Comparison of ENCODE assay signal across 1 cellular context in the genomic region with DNA sequence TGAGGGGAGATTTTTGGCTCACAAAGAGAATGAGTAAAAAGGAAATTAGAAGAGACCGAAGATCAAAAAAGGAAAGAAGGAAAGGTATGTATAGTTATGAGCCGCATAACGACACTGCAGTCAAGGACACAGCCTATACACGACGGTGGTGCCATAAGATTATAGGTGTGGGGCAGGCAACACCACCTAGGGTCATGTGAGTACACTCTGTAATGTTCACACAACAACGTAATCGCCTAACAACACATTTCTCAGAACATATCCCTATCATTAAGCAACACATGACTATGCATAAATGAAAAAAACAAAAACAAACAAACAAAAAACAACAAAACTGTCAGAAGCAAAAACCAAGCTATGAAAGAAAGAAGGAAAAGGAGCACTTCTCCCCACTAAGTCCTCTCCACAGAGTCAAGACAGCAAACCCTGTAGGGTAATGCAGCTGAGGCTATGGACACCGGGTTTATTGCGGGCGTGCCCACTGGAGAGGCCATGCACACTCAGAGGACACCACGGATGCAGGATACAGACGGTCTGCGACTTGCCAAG.
TF ChIP-seq lines count a peak whose summit lies in the region.

No MANE protein-coding gene starts in this region.

TF ChIP-seq in K562, 482 proteins besides CTCF, POLR2A, EP300 and RAD21 (continued from another document):
- TF ChIP-seq, protein P1, sequence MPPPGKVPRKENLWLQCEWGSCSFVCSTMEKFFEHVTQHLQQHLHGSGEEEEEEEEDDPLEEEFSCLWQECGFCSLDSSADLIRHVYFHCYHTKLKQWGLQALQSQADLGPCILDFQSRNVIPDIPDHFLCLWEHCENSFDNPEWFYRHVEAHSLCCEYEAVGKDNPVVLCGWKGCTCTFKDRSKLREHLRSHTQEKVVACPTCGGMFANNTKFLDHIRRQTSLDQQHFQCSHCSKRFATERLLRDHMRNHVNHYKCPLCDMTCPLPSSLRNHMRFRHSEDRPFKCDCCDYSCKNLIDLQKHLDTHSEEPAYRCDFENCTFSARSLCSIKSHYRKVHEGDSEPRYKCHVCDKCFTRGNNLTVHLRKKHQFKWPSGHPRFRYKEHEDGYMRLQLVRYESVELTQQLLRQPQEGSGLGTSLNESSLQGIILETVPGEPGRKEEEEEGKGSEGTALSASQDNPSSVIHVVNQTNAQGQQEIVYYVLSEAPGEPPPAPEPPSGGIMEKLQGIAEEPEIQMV (tag; conservative IDR thresholded peaks at IDR 0.05; ENCODE audit: low read depth), result no peak
- TF ChIP-seq ETS2 (tag; IDR thresholded peaks at IDR 0.05; ENCODE audit: borderline replicate concordance, poor library complexity, severe bottlenecking) (no peak), RBM15 (IDR thresholded peaks at IDR 0.05; ENCODE audit: insufficient read depth, low read length) (no peak), TAL1 (IDR thresholded peaks at IDR 0.05) (peak; percentile 76), E2F3 (CRISPR knock-in tag; IDR thresholded peaks at IDR 0.05) (no peak), KLF13 (tag; IDR thresholded peaks at IDR 0.05; ENCODE audit: borderline replicate concordance, low read depth) (no peak), CAMTA2 (CRISPR knock-in tag; conservative IDR thresholded peaks at IDR 0.05) (no peak), HNRNPLL (IDR thresholded peaks at IDR 0.05; ENCODE audit: low read depth, low read length, poor library complexity, severe bottlenecking) (no peak), SMARCB1 (IDR thresholded peaks at IDR 0.05; ENCODE audit: insufficient read length, low read depth) (peak; percentile 33), FOSL1 (tag; conservative IDR thresholded peaks at IDR 0.05) (no peak), KDM4B (IDR thresholded peaks at IDR 0.05; ENCODE audit: borderline replicate concordance in 2 of 2, low read depth in 1 of 2) (no peak), HMG20A (CRISPR knock-in tag; conservative IDR thresholded peaks at IDR 0.05) (no peak), KAT2B (IDR thresholded peaks at IDR 0.05; ENCODE audit: low read depth, low read length) (no peak), RBFOX2 (IDR thresholded peaks at IDR 0.05; ENCODE audit: low read depth, low read length) (no peak), ZNF253 (CRISPR knock-in tag; conservative IDR thresholded peaks at IDR 0.05) (no peak), CTBP1 (IDR thresholded peaks at IDR 0.05; ENCODE audit: borderline replicate concordance) (peak; percentile 27; the same call in 1 of the 2 replicates), ZNF830 (CRISPR knock-in tag; IDR thresholded peaks at IDR 0.05) (no peak), SMARCA5 (IDR thresholded peaks at IDR 0.05) (no peak), TCF3 (CRISPR knock-in tag; IDR thresholded peaks at IDR 0.05) (peak; percentile 54; the same call in 1 of the 2 replicates), SMAD3 (CRISPR knock-in tag; conservative IDR thresholded peaks at IDR 0.05) (no peak), IFI16 (CRISPR knock-in tag; IDR thresholded peaks at IDR 0.05) (no peak), GATAD2A (IDR thresholded peaks at IDR 0.05) (peak; percentile 80; the same call in 1 of the 2 replicates), PML (IDR thresholded peaks at IDR 0.05; ENCODE audit: low read length) (no peak), GTF2A2 (tag; IDR thresholded peaks at IDR 0.05) (no peak), ZNF707 (CRISPR knock-in tag; conservative IDR thresholded peaks at IDR 0.05) (no peak), PHB2 (IDR thresholded peaks at IDR 0.05; ENCODE audit: low read depth) (no peak; the same call in 1 of the 2 replicates), FUS (optimal IDR thresholded peaks at IDR 0.05; ENCODE audit: low read depth, low read length) (no peak), ELF4 (CRISPR knock-in tag; IDR thresholded peaks at IDR 0.05) (peak; percentile 74; the same call in 1 of the 2 replicates), RBM25 (IDR thresholded peaks at IDR 0.05; ENCODE audit: low read depth, low read length, severe bottlenecking) (no peak), EWSR1 (IDR thresholded peaks at IDR 0.05; ENCODE audit: borderline replicate concordance, low read depth, partially characterized antibody) (no peak), SP2 (IDR thresholded peaks at IDR 0.05; ENCODE audit: extremely low read depth, low read depth, low read length, poor library complexity, severe bottlenecking) (no peak), BCOR (IDR thresholded peaks at IDR 0.05) (no peak), NCOA4 (IDR thresholded peaks at IDR 0.05; ENCODE audit: partially characterized antibody) (no peak), CBX1 (IDR thresholded peaks at IDR 0.05; ENCODE audit: low read depth) (no peak; the same call in 1 of the 2 replicates), SRSF3 (IDR thresholded peaks at IDR 0.05; ENCODE audit: insufficient read depth, low read length) (no peak), TEAD1 (CRISPR knock-in tag; IDR thresholded peaks at IDR 0.05) (no peak), PRMT5 (CRISPR knock-in tag; IDR thresholded peaks at IDR 0.05) (no peak)
- TF ChIP-seq, protein P2, sequence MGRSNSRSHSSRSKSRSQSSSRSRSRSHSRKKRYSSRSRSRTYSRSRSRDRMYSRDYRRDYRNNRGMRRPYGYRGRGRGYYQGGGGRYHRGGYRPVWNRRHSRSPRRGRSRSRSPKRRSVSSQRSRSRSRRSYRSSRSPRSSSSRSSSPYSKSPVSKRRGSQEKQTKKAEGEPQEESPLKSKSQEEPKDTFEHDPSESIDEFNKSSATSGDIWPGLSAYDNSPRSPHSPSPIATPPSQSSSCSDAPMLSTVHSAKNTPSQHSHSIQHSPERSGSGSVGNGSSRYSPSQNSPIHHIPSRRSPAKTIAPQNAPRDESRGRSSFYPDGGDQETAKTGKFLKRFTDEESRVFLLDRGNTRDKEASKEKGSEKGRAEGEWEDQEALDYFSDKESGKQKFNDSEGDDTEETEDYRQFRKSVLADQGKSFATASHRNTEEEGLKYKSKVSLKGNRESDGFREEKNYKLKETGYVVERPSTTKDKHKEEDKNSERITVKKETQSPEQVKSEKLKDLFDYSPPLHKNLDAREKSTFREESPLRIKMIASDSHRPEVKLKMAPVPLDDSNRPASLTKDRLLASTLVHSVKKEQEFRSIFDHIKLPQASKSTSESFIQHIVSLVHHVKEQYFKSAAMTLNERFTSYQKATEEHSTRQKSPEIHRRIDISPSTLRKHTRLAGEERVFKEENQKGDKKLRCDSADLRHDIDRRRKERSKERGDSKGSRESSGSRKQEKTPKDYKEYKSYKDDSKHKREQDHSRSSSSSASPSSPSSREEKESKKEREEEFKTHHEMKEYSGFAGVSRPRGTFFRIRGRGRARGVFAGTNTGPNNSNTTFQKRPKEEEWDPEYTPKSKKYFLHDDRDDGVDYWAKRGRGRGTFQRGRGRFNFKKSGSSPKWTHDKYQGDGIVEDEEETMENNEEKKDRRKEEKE (IDR thresholded peaks at IDR 0.05; ENCODE audit: borderline replicate concordance in 1 of 2, control insufficient read depth in 1 of 2, low read depth in 2 of 2, low read length in 1 of 2), result no peak
- TF ChIP-seq, protein P3, sequence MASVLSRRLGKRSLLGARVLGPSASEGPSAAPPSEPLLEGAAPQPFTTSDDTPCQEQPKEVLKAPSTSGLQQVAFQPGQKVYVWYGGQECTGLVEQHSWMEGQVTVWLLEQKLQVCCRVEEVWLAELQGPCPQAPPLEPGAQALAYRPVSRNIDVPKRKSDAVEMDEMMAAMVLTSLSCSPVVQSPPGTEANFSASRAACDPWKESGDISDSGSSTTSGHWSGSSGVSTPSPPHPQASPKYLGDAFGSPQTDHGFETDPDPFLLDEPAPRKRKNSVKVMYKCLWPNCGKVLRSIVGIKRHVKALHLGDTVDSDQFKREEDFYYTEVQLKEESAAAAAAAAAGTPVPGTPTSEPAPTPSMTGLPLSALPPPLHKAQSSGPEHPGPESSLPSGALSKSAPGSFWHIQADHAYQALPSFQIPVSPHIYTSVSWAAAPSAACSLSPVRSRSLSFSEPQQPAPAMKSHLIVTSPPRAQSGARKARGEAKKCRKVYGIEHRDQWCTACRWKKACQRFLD (CRISPR knock-in tag; IDR thresholded peaks at IDR 0.05), result no peak
- TF ChIP-seq, protein P4, sequence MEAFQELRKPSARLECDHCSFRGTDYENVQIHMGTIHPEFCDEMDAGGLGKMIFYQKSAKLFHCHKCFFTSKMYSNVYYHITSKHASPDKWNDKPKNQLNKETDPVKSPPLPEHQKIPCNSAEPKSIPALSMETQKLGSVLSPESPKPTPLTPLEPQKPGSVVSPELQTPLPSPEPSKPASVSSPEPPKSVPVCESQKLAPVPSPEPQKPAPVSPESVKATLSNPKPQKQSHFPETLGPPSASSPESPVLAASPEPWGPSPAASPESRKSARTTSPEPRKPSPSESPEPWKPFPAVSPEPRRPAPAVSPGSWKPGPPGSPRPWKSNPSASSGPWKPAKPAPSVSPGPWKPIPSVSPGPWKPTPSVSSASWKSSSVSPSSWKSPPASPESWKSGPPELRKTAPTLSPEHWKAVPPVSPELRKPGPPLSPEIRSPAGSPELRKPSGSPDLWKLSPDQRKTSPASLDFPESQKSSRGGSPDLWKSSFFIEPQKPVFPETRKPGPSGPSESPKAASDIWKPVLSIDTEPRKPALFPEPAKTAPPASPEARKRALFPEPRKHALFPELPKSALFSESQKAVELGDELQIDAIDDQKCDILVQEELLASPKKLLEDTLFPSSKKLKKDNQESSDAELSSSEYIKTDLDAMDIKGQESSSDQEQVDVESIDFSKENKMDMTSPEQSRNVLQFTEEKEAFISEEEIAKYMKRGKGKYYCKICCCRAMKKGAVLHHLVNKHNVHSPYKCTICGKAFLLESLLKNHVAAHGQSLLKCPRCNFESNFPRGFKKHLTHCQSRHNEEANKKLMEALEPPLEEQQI (IDR thresholded peaks at IDR 0.05), result 0 out of 2 replicates have a peak, but pooled peaks have one; percentile 46
- TF ChIP-seq, protein P5, sequence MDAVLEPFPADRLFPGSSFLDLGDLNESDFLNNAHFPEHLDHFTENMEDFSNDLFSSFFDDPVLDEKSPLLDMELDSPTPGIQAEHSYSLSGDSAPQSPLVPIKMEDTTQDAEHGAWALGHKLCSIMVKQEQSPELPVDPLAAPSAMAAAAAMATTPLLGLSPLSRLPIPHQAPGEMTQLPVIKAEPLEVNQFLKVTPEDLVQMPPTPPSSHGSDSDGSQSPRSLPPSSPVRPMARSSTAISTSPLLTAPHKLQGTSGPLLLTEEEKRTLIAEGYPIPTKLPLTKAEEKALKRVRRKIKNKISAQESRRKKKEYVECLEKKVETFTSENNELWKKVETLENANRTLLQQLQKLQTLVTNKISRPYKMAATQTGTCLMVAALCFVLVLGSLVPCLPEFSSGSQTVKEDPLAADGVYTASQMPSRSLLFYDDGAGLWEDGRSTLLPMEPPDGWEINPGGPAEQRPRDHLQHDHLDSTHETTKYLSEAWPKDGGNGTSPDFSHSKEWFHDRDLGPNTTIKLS (IDR thresholded peaks at IDR 0.05; ENCODE audit: borderline replicate concordance, low read depth), result no peak
- TF ChIP-seq, protein P6, sequence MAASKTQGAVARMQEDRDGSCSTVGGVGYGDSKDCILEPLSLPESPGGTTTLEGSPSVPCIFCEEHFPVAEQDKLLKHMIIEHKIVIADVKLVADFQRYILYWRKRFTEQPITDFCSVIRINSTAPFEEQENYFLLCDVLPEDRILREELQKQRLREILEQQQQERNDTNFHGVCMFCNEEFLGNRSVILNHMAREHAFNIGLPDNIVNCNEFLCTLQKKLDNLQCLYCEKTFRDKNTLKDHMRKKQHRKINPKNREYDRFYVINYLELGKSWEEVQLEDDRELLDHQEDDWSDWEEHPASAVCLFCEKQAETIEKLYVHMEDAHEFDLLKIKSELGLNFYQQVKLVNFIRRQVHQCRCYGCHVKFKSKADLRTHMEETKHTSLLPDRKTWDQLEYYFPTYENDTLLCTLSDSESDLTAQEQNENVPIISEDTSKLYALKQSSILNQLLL (CRISPR knock-in tag; IDR thresholded peaks at IDR 0.05; ENCODE audit: borderline replicate concordance), result no peak
- TF ChIP-seq, protein P7, sequence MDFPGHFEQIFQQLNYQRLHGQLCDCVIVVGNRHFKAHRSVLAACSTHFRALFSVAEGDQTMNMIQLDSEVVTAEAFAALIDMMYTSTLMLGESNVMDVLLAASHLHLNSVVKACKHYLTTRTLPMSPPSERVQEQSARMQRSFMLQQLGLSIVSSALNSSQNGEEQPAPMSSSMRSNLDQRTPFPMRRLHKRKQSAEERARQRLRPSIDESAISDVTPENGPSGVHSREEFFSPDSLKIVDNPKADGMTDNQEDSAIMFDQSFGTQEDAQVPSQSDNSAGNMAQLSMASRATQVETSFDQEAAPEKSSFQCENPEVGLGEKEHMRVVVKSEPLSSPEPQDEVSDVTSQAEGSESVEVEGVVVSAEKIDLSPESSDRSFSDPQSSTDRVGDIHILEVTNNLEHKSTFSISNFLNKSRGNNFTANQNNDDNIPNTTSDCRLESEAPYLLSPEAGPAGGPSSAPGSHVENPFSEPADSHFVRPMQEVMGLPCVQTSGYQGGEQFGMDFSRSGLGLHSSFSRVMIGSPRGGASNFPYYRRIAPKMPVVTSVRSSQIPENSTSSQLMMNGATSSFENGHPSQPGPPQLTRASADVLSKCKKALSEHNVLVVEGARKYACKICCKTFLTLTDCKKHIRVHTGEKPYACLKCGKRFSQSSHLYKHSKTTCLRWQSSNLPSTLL (IDR thresholded peaks at IDR 0.05), result no peak
